Comparison of ENCODE assay signal across 9 cellular contexts in the genomic region with DNA sequence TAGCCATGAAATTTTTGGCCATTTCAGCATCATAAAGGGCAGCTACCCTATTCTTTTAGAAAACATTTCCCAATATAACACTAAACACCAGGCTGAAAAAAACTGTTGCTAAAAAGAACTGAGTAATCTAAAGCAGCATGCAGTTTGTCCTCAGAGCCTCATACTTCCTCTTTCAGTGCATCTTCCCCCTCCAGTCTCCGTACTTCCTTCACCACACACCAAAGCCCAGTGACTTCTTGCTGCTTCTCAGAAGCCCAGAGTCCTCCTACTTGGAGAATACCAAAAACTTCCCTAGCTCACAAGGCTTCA. TPM values are rescaled to one million over a fixed set of nuclear protein-coding genes. Genes with fewer than 3 reads are reported as not detected.
DNase-seq lines count a peak whose midpoint lies in the region; ATAC-seq and TF ChIP-seq lines count a peak whose summit lies in the region.
"Had no signal": no experiment of that assay in that cellular context is flagged by ENCODE, and none has a peak within 500 bp of the region (broad histone marks: within the 10 kb centered on the region; RNA-seq: fewer than 3 reads in every experiment).

No MANE protein-coding gene starts in this region.

- peaks cover 0 to 5% (median 2%) of the 10 kb centered on the region in 3 donors for H3K27me3 Mint-ChIP-seq in immature natural killer cell (ENCODE audit: low read depth in 3 of 3)

- TF ChIP-seq CTCF in NB4 (IDR thresholded peaks at IDR 0.05; ENCODE audit: low read depth, low read length), result no peak

- DNase-seq in GF-D8 (lab: John Stamatoyannopoulos, UW), result peak; percentile 94
- DNase-seq in NB4 (ENCODE audit: low read depth), result peak; percentile 93
- no peak for DNase-seq in immature natural killer cell
- no peak for DNase-seq in NCI-H2196 (lab: John Stamatoyannopoulos, UW; ENCODE audit: unreplicated experiment)
- no peak for DNase-seq in NCI-H1105 treated with DMSO at 0.1 percent for 48 hours (lab: John Stamatoyannopoulos, UW)
- DNase-seq: kidney glomerular epithelial cell had no signal

- H3K27ac Mint-ChIP-seq in immature natural killer cell, result peak overlapping the region in 4 of 6 donors; percentile 17 to 81 (median 70)

- peak overlapping the region; percentile 23 to 77 (median 60) for H3K4me3 Mint-ChIP-seq in immature natural killer cell

- no peaks in the 10 kb centered on the region for H3K36me3 Mint-ChIP-seq in immature natural killer cell

- H3K9me3 Mint-ChIP-seq in immature natural killer cell, result no peaks in the 10 kb centered on the region

- TF ChIP-seq POLR2A in NB4 (IDR thresholded peaks at IDR 0.05; ENCODE audit: extremely low read depth, insufficient read length), result no peak

- no peak overlapping the region for H3K4me3 ChIP-seq in NB4 (ENCODE audit: low read depth, low read length)

- H3K4me1 Mint-ChIP-seq in immature natural killer cell, result peaks cover 53 to 60% of the 10 kb centered on the region in 2 donors

- ATAC-seq in GM21619 (IDR thresholded peaks at IDR 0.05; ENCODE audit: unreplicated experiment), result peak; percentile 65
- no peak for ATAC-seq in HG02763 (IDR thresholded peaks at IDR 0.05; ENCODE audit: unreplicated experiment)
- no peak for ATAC-seq in HG03521 (IDR thresholded peaks at IDR 0.05; ENCODE audit: unreplicated experiment)

RNA-seq across cellular contexts. Expression of a gene that starts 5.7 kb away (rescaled TPM):
- polyA plus RNA-seq in immature natural killer cell, result 10 to 100 TPM; 70.4 to 79.3 (median 70.4) TPM

RNA-seq across cellular contexts. Expression of a gene that starts 51.4 kb away (rescaled TPM):
- not detected for polyA plus RNA-seq in immature natural killer cell

Comparison
In these comparisons a context has a peak if more than half of its experiments do, and no peak if none do; other contexts are left out.
1. DNase-seq: peak in GF-D8 (single experiment) and NB4 (single experiment); none in immature natural killer cell (0 of 3), NCI-H2196 (single experiment) and NCI-H1105 treated with DMSO at 0.1 percent for 48 hours (single experiment).